Comparison of ENCODE assay signal across 14 cellular contexts in genomic region chr12:12835378-12836145, GRCh38. TPM values are rescaled to one million over a fixed set of nuclear protein-coding genes. Genes with fewer than 3 reads are reported as not detected.
DNase-seq lines count a peak whose midpoint lies in the region; ATAC-seq and TF ChIP-seq lines count a peak whose summit lies in the region.
"Had no signal": no experiment of that assay in that cellular context is flagged by ENCODE, and none has a peak within 500 bp of the region (broad histone marks: within the 10 kb centered on the region; RNA-seq: fewer than 3 reads in every experiment).

No MANE protein-coding gene starts in this region.

- TF ChIP-seq EP300 in gastroesophageal sphincter (IDR thresholded peaks at IDR 0.05), result no peak

- no peaks in the 10 kb centered on the region for H3K4me1 ChIP-seq in CD8-positive, alpha-beta T cell (ENCODE audit: insufficient read depth, low read length)
- H3K4me1 ChIP-seq in naive thymus-derived CD4-positive, alpha-beta T cell (ENCODE audit: control insufficient read depth in 2 of 2, insufficient read depth in 2 of 2, low read length in 2 of 2), result peaks cover 0 to 26% of the 10 kb centered on the region in 2 donors
- peaks cover 0 to 4% (median 0%) of the 10 kb centered on the region in 3 donors for H3K4me1 ChIP-seq in gastroesophageal sphincter

- H3K4me3 Mint-ChIP-seq in CD8-positive, alpha-beta T cell, result no peak overlapping the region
- H3K4me3 Mint-ChIP-seq in naive thymus-derived CD4-positive, alpha-beta T cell, result no peak overlapping the region
- H3K4me3 Mint-ChIP-seq: dendritic cell treated with granulocyte-macrophage colony-stimulating factor and Interleukin-4, amounts not matched to agents 40 ng/mL and 50 ng/mL, for 4 days; nephron progenitor cell had no signal

- H3K36me3 Mint-ChIP-seq in CD8-positive, alpha-beta T cell, result peaks cover 34% of the 10 kb centered on the region
- peaks cover 13 to 27% (median 25%) of the 10 kb centered on the region in 5 donors for H3K36me3 Mint-ChIP-seq in naive thymus-derived CD4-positive, alpha-beta T cell

- H3K4me3 ChIP-seq in CD8-positive, alpha-beta T cell (ENCODE audit: low read depth, low read length), result no peak overlapping the region
- H3K4me3 ChIP-seq in epithelial cell of esophagus (ENCODE audit: low read length) (no peak overlapping the region), gastroesophageal sphincter (no peak overlapping the region)
- no peak overlapping the region for H3K4me3 ChIP-seq in naive thymus-derived CD4-positive, alpha-beta T cell (ENCODE audit: low read length)

- TF ChIP-seq POLR2A in gastroesophageal sphincter (IDR thresholded peaks at IDR 0.05), result no peak

- no peak overlapping the region for H3K27ac ChIP-seq in CD8-positive, alpha-beta T cell (ENCODE audit: low read depth, low read length)
- H3K27ac ChIP-seq in naive thymus-derived CD4-positive, alpha-beta T cell (ENCODE audit: low read depth, low read length), result no peak overlapping the region
- no peak overlapping the region for H3K27ac ChIP-seq in gastroesophageal sphincter

- H3K9me3 Mint-ChIP-seq in CD8-positive, alpha-beta T cell, result no peaks in the 10 kb centered on the region
- H3K9me3 Mint-ChIP-seq in naive thymus-derived CD4-positive, alpha-beta T cell, result no peaks in the 10 kb centered on the region
- H3K9me3 Mint-ChIP-seq: dendritic cell treated with granulocyte-macrophage colony-stimulating factor and Interleukin-4, amounts not matched to agents 40 ng/mL and 50 ng/mL, for 4 days; nephron progenitor cell had no signal

- no peak for TF ChIP-seq CTCF in CD8-positive, alpha-beta T cell (IDR thresholded peaks at IDR 0.05)
- TF ChIP-seq CTCF in epithelial cell of esophagus (IDR thresholded peaks at IDR 0.05; ENCODE audit: insufficient read depth, low read depth, low read length, missing control alignments), result no peak
- TF ChIP-seq CTCF in gastroesophageal sphincter (IDR thresholded peaks at IDR 0.05), result no peak

- peaks cover 23% of the 10 kb centered on the region for H3K4me1 Mint-ChIP-seq in CD8-positive, alpha-beta T cell (ENCODE audit: low read depth)
- peaks cover 14 to 37% (median 34%) of the 10 kb centered on the region in 7 donors for H3K4me1 Mint-ChIP-seq in naive thymus-derived CD4-positive, alpha-beta T cell

- H3K36me3 ChIP-seq in CD8-positive, alpha-beta T cell (ENCODE audit: insufficient read depth, low read length), result peaks cover 5% of the 10 kb centered on the region
- peaks cover 0 to 32% (median 0%) of the 10 kb centered on the region in 3 experiments for H3K36me3 ChIP-seq in naive thymus-derived CD4-positive, alpha-beta T cell (ENCODE audit: control insufficient read depth in 2 of 3, insufficient read depth in 3 of 3, low read length in 3 of 3)
- peaks cover 0 to 42% of the 10 kb centered on the region in 2 donors for H3K36me3 ChIP-seq in gastroesophageal sphincter

- H3K27me3 Mint-ChIP-seq in CD8-positive, alpha-beta T cell (ENCODE audit: low read depth), result no peaks in the 10 kb centered on the region
- H3K27me3 Mint-ChIP-seq in naive thymus-derived CD4-positive, alpha-beta T cell, result no peaks in the 10 kb centered on the region
- H3K27me3 Mint-ChIP-seq: dendritic cell treated with granulocyte-macrophage colony-stimulating factor and Interleukin-4, amounts not matched to agents 40 ng/mL and 50 ng/mL, for 4 days had no signal

- CTCF ChIA-PET in CD8-positive, alpha-beta T cell (lab: Charles Lee), result interaction anchor here (0.8 to 2.0 kb wide), 6 partner anchors 9 to 378 kb away, joined by 3 to 10 read pairs (median 3); partner anchors contain the start of gene DDX47
- CTCF ChIA-PET in naive thymus-derived CD4-positive, alpha-beta T cell (lab: Charles Lee), result interaction anchor here (1.5 to 4.1 kb wide), 6 partner anchors 8 to 80 kb away, joined by 4 to 24 read pairs (median 8); partner anchors contain the start of gene GPRC5A

- no peaks in the 10 kb centered on the region for H3K9me3 ChIP-seq in CD8-positive, alpha-beta T cell (ENCODE audit: low read length)
- no peaks in the 10 kb centered on the region for H3K9me3 ChIP-seq in naive thymus-derived CD4-positive, alpha-beta T cell (ENCODE audit: control insufficient read depth in 2 of 3, low read length in 3 of 3)
- H3K9me3 ChIP-seq in gastroesophageal sphincter, result no peaks in the 10 kb centered on the region

- WGBS in gastroesophageal sphincter (ENCODE audit: low coverage in 1 of 2), 2 donors, result 81 to 89% methylated on average over 5 to 7 of the region's 7 CpGs

- no peaks in the 10 kb centered on the region for H3K27me3 ChIP-seq in CD8-positive, alpha-beta T cell (ENCODE audit: insufficient read depth, low read length)
- H3K27me3 ChIP-seq in naive thymus-derived CD4-positive, alpha-beta T cell (ENCODE audit: control insufficient read depth in 2 of 2, insufficient read depth in 2 of 2, low read length in 2 of 2), result no peaks in the 10 kb centered on the region
- no peaks in the 10 kb centered on the region for H3K27me3 ChIP-seq in gastroesophageal sphincter

- intact Hi-C loops in CD8-positive, alpha-beta T cell (cut with DNase I, micrococcal nuclease), result loop anchor here (1.0 to 5.0 kb wide), 3 partner anchors 52 to 148 kb away; no protein-coding TSS in a partner anchor
- intact Hi-C loops in naive thymus-derived CD4-positive, alpha-beta T cell (cut with micrococcal nuclease), result loop anchor here (2.0 to 5.0 kb wide), 3 partner anchors 23 to 167 kb away; partner anchors contain the start of genes DDX47 (in 1 of the 2), GPRC5A (in 1 of the 2) and HEBP1 (in 1 of the 2)

- peak overlapping the region; percentile 60 for H3K27ac Mint-ChIP-seq in CD8-positive, alpha-beta T cell
- peak overlapping the region in 5 of 9 donors; percentile 16 to 90 (median 69) for H3K27ac Mint-ChIP-seq in naive thymus-derived CD4-positive, alpha-beta T cell
- H3K27ac Mint-ChIP-seq: dendritic cell treated with granulocyte-macrophage colony-stimulating factor and Interleukin-4, amounts not matched to agents 40 ng/mL and 50 ng/mL, for 4 days had no signal

- DNase-seq in CD8-positive, alpha-beta T cell, result no peak
- DNase-seq in M059J (ENCODE audit: low read depth), result peak; percentile 97
- peak; percentile 98 for DNase-seq in epithelial cell of esophagus (ENCODE audit: low read depth)
- no peak for DNase-seq in naive thymus-derived CD4-positive, alpha-beta T cell
- DNase-seq in NCI-H2081 treated with DMSO at 0.1 percent for 48 hours (lab: John Stamatoyannopoulos, UW), result no peak
- no peak for DNase-seq in NCI-H510A (lab: John Stamatoyannopoulos, UW)
- DNase-seq in NOMO-1 treated with dmso at 0.1 percent for 144 hours (lab: John Stamatoyannopoulos, UW; ENCODE audit: unreplicated experiment), result no peak
- DNase-seq: activated T-cell treated with anti-CD3 and anti-CD28 coated beads, Interleukin-2, amount 50 U/mL, for 48 hours; MV-4-11; NCI-H526 treated with DMSO at 0.1 percent for 48 hours; nephron progenitor cell; stimulated activated CD4-positive, alpha-beta T cell treated with anti-CD3 and anti-CD28 coated beads, Interleukin-1b, Interleukin-23, amount 100 ng/mL, for 48 hours had no signal

- ATAC-seq in CD8-positive, alpha-beta T cell, result no peak
- no peak for ATAC-seq in naive thymus-derived CD4-positive, alpha-beta T cell
- no peak for ATAC-seq in gastroesophageal sphincter

- POLR2A ChIA-PET in CD8-positive, alpha-beta T cell (lab: Charles Lee), result no interaction called here
- POLR2A ChIA-PET in naive thymus-derived CD4-positive, alpha-beta T cell (lab: Charles Lee), result interaction anchor here (0.7 kb wide), 1 partner anchor 1068 kb away, joined by 4 read pairs; no protein-coding TSS in a partner anchor

RNA-seq across cellular contexts. Expression of gene DDX47, which starts 22.4 kb away (rescaled TPM):
- 100 to 1,000 TPM; 173 to 174 TPM for total RNA-seq in CD8-positive, alpha-beta T cell
- total RNA-seq in M059J (2014; rRNA removed; shearing (Covaris generic)), result 125 and 149 TPM in 2 replicates
- total RNA-seq in naive thymus-derived CD4-positive, alpha-beta T cell, result 100 to 1,000 TPM in 2 of 5 experiments, 10 to 100 TPM in 3; 71.6 to 154 (median 75.5) TPM
- polyA plus RNA-seq in naive thymus-derived CD4-positive, alpha-beta T cell, result 10 to 100 TPM; 70.7 to 90.2 TPM
- total RNA-seq in gastroesophageal sphincter, result 10 to 100 TPM; 49.2 to 66.7 (median 60.2) TPM

RNA-seq across cellular contexts. Expression of gene APOLD1, which starts 50.1 kb away (rescaled TPM):
- 1 to 10 TPM; 1.9 to 2.0 TPM for total RNA-seq in CD8-positive, alpha-beta T cell
- 16.9 and 18.9 TPM in 2 replicates for total RNA-seq in M059J (2014; rRNA removed; shearing (Covaris generic))
- total RNA-seq in naive thymus-derived CD4-positive, alpha-beta T cell, result 10 to 100 TPM in 1 of 5 experiments, 1 to 10 TPM in 3, under 1 TPM in 1; 0.64 to 11.1 (median 3.1) TPM
- polyA plus RNA-seq in naive thymus-derived CD4-positive, alpha-beta T cell, result under 1 TPM; 0.25 to 0.36 TPM
- 10 to 100 TPM; 16.2 to 33.4 (median 22.8) TPM for total RNA-seq in gastroesophageal sphincter

RNA-seq across cellular contexts. Expression of gene GPRC5A, which starts 55.8 kb away (rescaled TPM):
- total RNA-seq in CD8-positive, alpha-beta T cell, result not detected
- 70.0 and 89.7 TPM in 2 replicates for total RNA-seq in M059J (2014; rRNA removed; shearing (Covaris generic))
- total RNA-seq in naive thymus-derived CD4-positive, alpha-beta T cell, result under 1 TPM in 4 of 5 experiments, not detected in 1; 0.05 to 0.93 (median 0.15) TPM
- polyA plus RNA-seq in naive thymus-derived CD4-positive, alpha-beta T cell, result under 1 TPM in 1 of 2 donors, not detected in 1; 0.06 TPM
- total RNA-seq in gastroesophageal sphincter, result 10 to 100 TPM in 1 of 4 donors, 1 to 10 TPM in 3; 1.4 to 21.9 (median 3.0) TPM

Comparison
In these comparisons a context has a peak if more than half of its experiments do, and no peak if none do; other contexts are left out.
1. DNase-seq: peak in M059J (single experiment) and epithelial cell of esophagus (single experiment); none in CD8-positive, alpha-beta T cell (0 of 7), naive thymus-derived CD4-positive, alpha-beta T cell (0 of 9), NCI-H2081 treated with DMSO at 0.1 percent for 48 hours (single experiment), NCI-H510A (single experiment) and NOMO-1 treated with dmso at 0.1 percent for 144 hours (single experiment).